In genomic region chr20:4719190-4719589, GRCh38 we compare ENCODE assay signal across 16 cellular contexts. TPM values are rescaled to one million over a fixed set of nuclear protein-coding genes. Genes with fewer than 3 reads are reported as not detected.
"Had no signal": no experiment of that assay in that cellular context is flagged by ENCODE, and none has a peak within 500 bp of the region (broad histone marks: within the 10 kb centered on the region; RNA-seq: fewer than 3 reads in every experiment).

No MANE protein-coding gene starts in this region.

- H3K9me3 ChIP-seq: psoas muscle, thyroid gland had no signal

- H3K27ac Mint-ChIP-seq: activated CD4-positive, alpha-beta T cell treated with anti-CD3 and anti-CD28 coated beads, Interleukin-2, amount 10 ng/mL, durations not matched to agents 24 days and 14 days; activated naive CD4-positive, alpha-beta T cell treated with anti-CD3 and anti-CD28 coated beads for 36 hours; activated T-helper 17 cell treated with anti-CD3 and anti-CD28 coated beads, Interleukin-2, amount 50 U/mL, for 72 hours; nephron progenitor cell; stimulated activated naive CD8-positive, alpha-beta T cell treated with anti-CD3 and anti-CD28 coated beads, Interleukin-15, amount 100 ng/mL, for 72 hours; T-helper 1 cell treated with Interleukin-12 subunit alpha and Interleukin-12 subunit beta and Interleukin-4 antibody, amounts not matched to agents 30 μg/mL and 1 μg/mL, for 36 hours had no signal

- H3K27me3 Mint-ChIP-seq: activated T-helper 17 cell treated with anti-CD3 and anti-CD28 coated beads, Interleukin-2, amount 50 U/mL, for 72 hours; stimulated activated naive CD8-positive, alpha-beta T cell treated with anti-CD3 and anti-CD28 coated beads, Interleukin-15, amount 100 ng/mL, for 72 hours had no signal

- H3K27ac ChIP-seq: psoas muscle, thyroid gland had no signal

- H3K9me3 Mint-ChIP-seq: activated CD4-positive, alpha-beta T cell treated with anti-CD3 and anti-CD28 coated beads, Interleukin-2, amount 10 ng/mL, durations not matched to agents 24 days and 14 days; activated naive CD4-positive, alpha-beta T cell treated with anti-CD3 and anti-CD28 coated beads for 36 hours; activated T-helper 17 cell treated with anti-CD3 and anti-CD28 coated beads, Interleukin-2, amount 50 U/mL, for 72 hours; nephron progenitor cell; stimulated activated naive CD8-positive, alpha-beta T cell treated with anti-CD3 and anti-CD28 coated beads, Interleukin-15, amount 100 ng/mL, for 72 hours; T-helper 1 cell treated with Interleukin-12 subunit alpha and Interleukin-12 subunit beta and Interleukin-4 antibody, amounts not matched to agents 30 μg/mL and 1 μg/mL, for 36 hours had no signal

- H3K4me1 Mint-ChIP-seq: activated T-helper 17 cell treated with anti-CD3 and anti-CD28 coated beads, Interleukin-2, amount 50 U/mL, for 72 hours had no signal

- H3K36me3 ChIP-seq: thyroid gland had no signal

- DNase-seq: activated CD4-positive, alpha-beta T cell treated with anti-CD3 and anti-CD28 coated beads, Interleukin-2, amount 10 ng/mL, durations not matched to agents 24 days and 14 days; activated naive CD4-positive, alpha-beta T cell treated with anti-CD3 and anti-CD28 coated beads for 36 hours; dermis blood vessel endothelial cell; endodermal cell; glutamatergic neuron; mesenchymal stem cell; nephron progenitor cell; psoas muscle; stimulated activated CD4-positive, alpha-beta T cell treated with anti-CD3 and anti-CD28 coated beads, Interleukin-12 subunit alpha, Interleukin-12 subunit beta, amount 100 ng/mL, for 4 hours; stimulated activated naive CD8-positive, alpha-beta T cell treated with anti-CD3 and anti-CD28 coated beads, Interleukin-15, amount 100 ng/mL, for 72 hours; thyroid gland had no signal

- H3K4me1 ChIP-seq: psoas muscle had no signal

- H3K4me3 ChIP-seq: psoas muscle, thyroid gland had no signal

- H3K4me3 Mint-ChIP-seq: activated CD4-positive, alpha-beta T cell treated with anti-CD3 and anti-CD28 coated beads, Interleukin-2, amount 10 ng/mL, durations not matched to agents 24 days and 14 days; activated naive CD4-positive, alpha-beta T cell treated with anti-CD3 and anti-CD28 coated beads for 36 hours; activated T-helper 17 cell treated with anti-CD3 and anti-CD28 coated beads, Interleukin-2, amount 50 U/mL, for 72 hours; endodermal cell; nephron progenitor cell; stimulated activated naive CD8-positive, alpha-beta T cell treated with anti-CD3 and anti-CD28 coated beads, Interleukin-15, amount 100 ng/mL, for 72 hours; T-helper 1 cell treated with Interleukin-12 subunit alpha and Interleukin-12 subunit beta and Interleukin-4 antibody, amounts not matched to agents 30 μg/mL and 1 μg/mL, for 36 hours had no signal

- H3K27me3 ChIP-seq: thyroid gland had no signal

RNA-seq across cellular contexts. Expression of gene PRND, which starts 2.5 kb away (rescaled TPM):
- total RNA-seq: activated CD4-positive, alpha-beta T cell treated with anti-CD3 and anti-CD28 coated beads, Interleukin-2, amount 10 ng/mL, durations not matched to agents 24 days and 14 days; activated naive CD4-positive, alpha-beta T cell treated with anti-CD3 and anti-CD28 coated beads for 36 hours; activated T-helper 17 cell treated with anti-CD3 and anti-CD28 coated beads, Interleukin-2, amount 50 U/mL, for 72 hours; fibroblast of villous mesenchyme; left lobe of liver; psoas muscle had no signal
- polyA plus RNA-seq: esophagus, psoas muscle had no signal
